In genomic region chr22:24069721-24070120, GRCh38 we compare ENCODE assay signal across 27 cellular contexts. TPM values are rescaled to one million over a fixed set of nuclear protein-coding genes. Genes with fewer than 3 reads are reported as not detected.
DNase-seq lines count a peak whose midpoint lies in the region; ATAC-seq and TF ChIP-seq lines count a peak whose summit lies in the region.
"Had no signal": no experiment of that assay in that cellular context is flagged by ENCODE, and none has a peak within 500 bp of the region (broad histone marks: within the 10 kb centered on the region; RNA-seq: fewer than 3 reads in every experiment).

No MANE protein-coding gene starts in this region.

- no peaks in the 10 kb centered on the region for H3K9me2 ChIP-seq in MM.1S (replicated peaks; ENCODE audit: insufficient read depth, low read length)

- H3K27ac ChIP-seq in MM.1S (ENCODE audit: low read length) = peak overlapping the region; percentile 87
- peak overlapping the region; percentile 66 for H3K27ac ChIP-seq in thymus (ENCODE audit: low read depth)
- H3K27ac ChIP-seq: cardiac muscle cell, coronary artery, RWPE1, thoracic aorta had no signal

- 23% methylated on average over 6 of the region's 6 CpGs for WGBS in thymus

- no peak for TF ChIP-seq CTCF in MM.1S (IDR thresholded peaks at IDR 0.05; ENCODE audit: low read length)
- TF ChIP-seq CTCF in nephron progenitor cell (IDR thresholded peaks at IDR 0.05) = no peak

- H3K36me3 ChIP-seq in MM.1S (replicated peaks; ENCODE audit: insufficient read depth, low read length) (peaks cover 3% of the 10 kb centered on the region; the same call in 1 of the 2 replicates), thymus (ENCODE audit: control insufficient read depth, insufficient read depth) (peaks cover 51% of the 10 kb centered on the region)

- peak overlapping the region; percentile 44; the same call in 1 of the 2 replicates for H3K9ac ChIP-seq in MM.1S (ENCODE audit: low read length)

- no peak overlapping the region for H3K27ac Mint-ChIP-seq in nephron progenitor cell
- H3K27ac Mint-ChIP-seq: activated CD8-positive, alpha-beta memory T cell treated with anti-CD3 and anti-CD28 coated beads, Interleukin-2, amount 10 ng/mL, durations not matched to agents 7 days and 5 days; endodermal cell; HFFc6 had no signal

- peaks cover 9% of the 10 kb centered on the region for H3K9me3 Mint-ChIP-seq in nephron progenitor cell
- H3K9me3 Mint-ChIP-seq: activated T-cell treated with anti-CD3 and anti-CD28 coated beads, Interleukin-2, amount 50 U/mL, for 4 hours; HFFc6; stimulated activated naive CD8-positive, alpha-beta T cell treated with anti-CD3 and anti-CD28 coated beads, Interleukin-15, amount 100 ng/mL, for 72 hours had no signal

- H3K4me1 Mint-ChIP-seq in nephron progenitor cell = no peaks in the 10 kb centered on the region

- H3K27me3 ChIP-seq in MM.1S (replicated peaks; ENCODE audit: insufficient read depth, low read length) (no peaks in the 10 kb centered on the region), thymus (ENCODE audit: control insufficient read depth, insufficient read depth) (no peaks in the 10 kb centered on the region)
- H3K27me3 ChIP-seq: cardiac muscle cell had no signal

- no peak overlapping the region for H2AFZ ChIP-seq in MM.1S (ENCODE audit: low read length)

- peaks cover 24% of the 10 kb centered on the region for H3F3A ChIP-seq in MM.1S (ENCODE audit: insufficient read depth, low read length)

- H3K36me3 Mint-ChIP-seq in nephron progenitor cell (ENCODE audit: low read depth) = peaks cover 63% of the 10 kb centered on the region

- H3K9me3 ChIP-seq in MM.1S (replicated peaks; ENCODE audit: insufficient read depth, low read length) = no peaks in the 10 kb centered on the region
- no peaks in the 10 kb centered on the region for H3K9me3 ChIP-seq in thymus (ENCODE audit: control insufficient read depth)
- H3K9me3 ChIP-seq: thoracic aorta had no signal

- no peak for ATAC-seq in HG03571 (IDR thresholded peaks at IDR 0.05; ENCODE audit: unreplicated experiment)
- ATAC-seq: activated CD8-positive, alpha-beta memory T cell treated with anti-CD3 and anti-CD28 coated beads, Interleukin-2, amount 10 ng/mL, durations not matched to agents 7 days and 5 days; activated T-cell treated with anti-CD3 and anti-CD28 coated beads, Interleukin-2, amount 50 U/mL, for 4 hours; left lobe of liver; right cardiac atrium; stimulated activated naive CD8-positive, alpha-beta T cell treated with anti-CD3 and anti-CD28 coated beads, Interleukin-15, amount 100 ng/mL, for 72 hours had no signal

- H3K4me3 ChIP-seq in MM.1S (ENCODE audit: low read length) (no peak overlapping the region), thymus (ENCODE audit: low read length) (no peak overlapping the region)
- H3K4me3 ChIP-seq: cardiac muscle cell, coronary artery, thoracic aorta had no signal

- no peaks in the 10 kb centered on the region for H4K20me1 ChIP-seq in MM.1S (ENCODE audit: insufficient read depth, low read length)

- DNase-seq in COLO668 (lab: John Stamatoyannopoulos, UW; ENCODE audit: unreplicated experiment) (peak; percentile 58), MM.1S (peak; percentile 91), dermis blood vessel endothelial cell (peak; percentile 15), NCI-H2081 (lab: John Stamatoyannopoulos, UW) (no peak), nephron progenitor cell (no peak)
- DNase-seq: activated CD4-positive, alpha-beta T cell treated with anti-CD3 and anti-CD28 coated beads, Interleukin-2, amount 50 U/mL, for 1 hour; activated CD4-positive, CD25-positive, alpha-beta regulatory T cell; activated CD8-positive, alpha-beta memory T cell treated with anti-CD3 and anti-CD28 coated beads, Interleukin-2, amount 10 ng/mL, durations not matched to agents 7 days and 5 days; activated T-cell treated with anti-CD3 and anti-CD28 coated beads, Interleukin-2, amount 50 U/mL, for 4 hours; endodermal cell; GF-D8; GOT3; HFFc6; mesenchymal stem cell; NCI-H2081 treated with DMSO at 0.1 percent for 48 hours; NCI-H226; NCI-H69; right cardiac atrium; stimulated activated CD4-positive, alpha-beta T cell treated with anti-CD3 and anti-CD28 coated beads, Interleukin-1b, Interleukin-23, amount 100 ng/mL, for 48 hours; stimulated activated naive CD8-positive, alpha-beta T cell treated with anti-CD3 and anti-CD28 coated beads, Interleukin-15, amount 100 ng/mL, for 72 hours had no signal

- peak overlapping the region; percentile 57 for H3K4me2 ChIP-seq in MM.1S (ENCODE audit: low read depth, low read length)

- no peaks in the 10 kb centered on the region for H3K27me3 Mint-ChIP-seq in nephron progenitor cell (ENCODE audit: low read depth, poor library complexity)
- H3K27me3 Mint-ChIP-seq: activated CD8-positive, alpha-beta memory T cell treated with anti-CD3 and anti-CD28 coated beads, Interleukin-2, amount 10 ng/mL, durations not matched to agents 7 days and 5 days; stimulated activated naive CD8-positive, alpha-beta T cell treated with anti-CD3 and anti-CD28 coated beads, Interleukin-15, amount 100 ng/mL, for 72 hours had no signal

- H3K4me1 ChIP-seq in MM.1S (ENCODE audit: low read length) (peaks cover 34% of the 10 kb centered on the region), thymus (ENCODE audit: control insufficient read depth, insufficient read depth, low read length) (peaks cover 14% of the 10 kb centered on the region)

- H3K4me3 Mint-ChIP-seq in nephron progenitor cell = no peak overlapping the region
- H3K4me3 Mint-ChIP-seq: activated CD8-positive, alpha-beta memory T cell treated with anti-CD3 and anti-CD28 coated beads, Interleukin-2, amount 10 ng/mL, durations not matched to agents 7 days and 5 days; activated T-cell treated with anti-CD3 and anti-CD28 coated beads, Interleukin-2, amount 50 U/mL, for 4 hours; endodermal cell; HFFc6; stimulated activated naive CD8-positive, alpha-beta T cell treated with anti-CD3 and anti-CD28 coated beads, Interleukin-15, amount 100 ng/mL, for 72 hours had no signal

- peaks cover 12% of the 10 kb centered on the region; the same call in 1 of the 2 replicates for H3K79me2 ChIP-seq in MM.1S (ENCODE audit: low read length)

RNA-seq across cellular contexts. Expression of gene CABIN1, which starts 58.6 kb away (rescaled TPM):
- total RNA-seq in dermis blood vessel endothelial cell = 35.7 and 50.2 TPM in 2 replicates
- 59.7 TPM for polyA plus RNA-seq in thymus

Comparison
In these comparisons a context has a peak if more than half of its experiments do, and no peak if none do; other contexts are left out.
1. DNase-seq: peak in COLO668 (single experiment), MM.1S (single experiment) and dermis blood vessel endothelial cell (single experiment); none in NCI-H2081 (0 of 2) and nephron progenitor cell (single experiment).